Comparison of ENCODE assay signal across 20 cellular contexts in the genomic region with DNA sequence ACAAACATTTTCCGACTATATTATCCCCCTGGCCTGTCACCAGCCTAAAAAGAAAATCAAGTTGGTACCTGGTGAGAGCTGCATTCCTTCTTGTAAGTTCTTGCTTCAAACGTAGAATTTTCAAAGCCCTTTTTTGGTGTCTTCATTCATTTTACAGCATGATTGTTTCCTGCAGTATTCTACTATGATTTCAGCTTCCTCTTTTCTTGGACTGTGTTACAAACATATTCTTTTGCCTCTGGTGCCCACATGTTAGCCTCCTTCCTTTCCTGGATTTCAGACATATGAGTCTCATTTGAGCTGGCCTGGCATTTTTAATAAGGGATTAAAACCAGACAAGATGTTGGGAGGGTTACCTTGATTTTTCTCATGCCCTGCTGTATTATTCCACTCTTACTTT.
"Had no signal": no experiment of that assay in that cellular context is flagged by ENCODE, and none has a peak within 500 bp of the region (broad histone marks: within the 10 kb centered on the region; RNA-seq: fewer than 3 reads in every experiment).

No MANE protein-coding gene starts in this region.

- H3K27ac ChIP-seq: dorsolateral prefrontal cortex, heart right ventricle, psoas muscle, spleen, tibial artery, upper lobe of right lung, vagina had no signal

- H3K27me3 ChIP-seq: dorsolateral prefrontal cortex, heart right ventricle, spleen, tibial artery, upper lobe of right lung, vagina had no signal

- ATAC-seq: heart right ventricle; left lobe of liver; naive thymus-derived CD4-positive, alpha-beta T cell; psoas muscle; sciatic nerve; stimulated activated memory B cell treated with anti-CD40 and anti-IgM and Interleukin-4, amounts not matched to agents 10 μg/mL and 1 μg/mL and 100 μg/mL, for 72 hours; upper lobe of right lung had no signal

- DNase-seq: dorsolateral prefrontal cortex; effector CD8-positive, alpha-beta T cell; heart right ventricle; hypothalamus; islet precursor cell; mammary epithelial cell; naive thymus-derived CD4-positive, alpha-beta T cell; nephron progenitor cell; psoas muscle; retina; spleen; stimulated activated CD4-positive, alpha-beta T cell treated with anti-CD3 and anti-CD28 coated beads, Interleukin-15, amount 100 ng/mL, for 24 hours; stimulated activated CD4-positive, alpha-beta T cell treated with anti-CD3 and anti-CD28 coated beads, Interleukin-1b, Interleukin-23, amount 100 ng/mL, for 48 hours; stimulated activated CD4-positive, alpha-beta T cell treated with anti-CD3 and anti-CD28 coated beads, Interleukin-4, amount 100 ng/mL, for 24 hours; tibial artery; upper lobe of right lung had no signal

- H3K9me3 ChIP-seq: heart right ventricle, psoas muscle, spleen, tibial artery, upper lobe of right lung, vagina had no signal

- H3K4me3 ChIP-seq: dorsolateral prefrontal cortex, heart right ventricle, psoas muscle, spleen, tibial artery, upper lobe of right lung, vagina had no signal

- H3K36me3 ChIP-seq: heart right ventricle, spleen, tibial artery, upper lobe of right lung, vagina had no signal

- H3K4me1 ChIP-seq: heart right ventricle, psoas muscle, spleen, tibial artery, upper lobe of right lung, vagina had no signal
